Comparison of ENCODE assay signal across 8 cellular contexts in the genomic region with DNA sequence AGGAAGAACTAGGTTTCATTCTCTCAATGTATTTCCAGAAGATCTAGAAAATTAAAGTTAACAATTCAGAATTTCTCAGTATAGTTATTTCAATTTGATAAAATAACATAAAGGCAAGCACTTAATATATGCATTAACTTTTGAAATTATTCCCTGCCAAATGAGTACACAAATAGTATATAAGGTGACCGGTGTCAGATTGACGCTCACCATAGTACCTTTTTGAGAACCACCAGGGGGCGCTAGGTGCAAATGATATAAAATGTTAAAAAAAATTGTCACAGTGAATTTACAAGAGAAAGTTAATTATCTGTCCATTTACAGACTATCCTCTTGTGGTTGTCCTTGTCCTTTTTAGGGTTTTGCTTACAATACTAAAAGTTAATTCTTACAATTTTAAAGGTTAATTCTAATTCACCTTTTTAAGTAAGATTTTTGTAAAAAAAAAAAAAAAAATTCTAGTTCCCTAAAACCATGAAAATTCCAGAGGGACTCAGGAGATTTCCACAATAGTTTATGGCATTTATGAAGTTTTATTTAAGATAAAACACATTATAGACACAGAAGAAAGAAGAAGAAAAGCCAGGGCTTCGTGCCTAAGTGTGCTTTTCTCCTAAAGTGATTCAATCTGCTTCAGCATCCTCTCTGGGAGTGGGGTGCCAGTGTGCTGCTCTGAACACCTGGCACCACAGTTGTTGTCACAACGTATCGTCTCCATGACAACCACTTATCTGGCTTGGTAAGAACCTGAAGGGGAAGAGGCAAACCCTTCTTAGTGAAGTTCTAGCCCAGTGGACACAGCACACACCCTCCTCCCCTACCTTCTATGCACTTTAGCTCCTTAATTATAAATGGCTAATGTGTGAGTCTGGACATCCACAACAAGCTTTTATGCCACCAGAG. TPM values are rescaled to one million over a fixed set of nuclear protein-coding genes. Genes with fewer than 3 reads are reported as not detected.
DNase-seq lines count a peak whose midpoint lies in the region; ATAC-seq and TF ChIP-seq lines count a peak whose summit lies in the region.

No MANE protein-coding gene starts in this region.

- H3K27me3 ChIP-seq in esophagus muscularis mucosa (peaks cover 0 to 58% (median 20%) of the 10 kb centered on the region in 4 donors), neutrophil (peaks cover 36% of the 10 kb centered on the region), vagina (peaks cover 15% of the 10 kb centered on the region)

- 20% methylated on average over 6 of the region's 6 CpGs for WGBS in esophagus muscularis mucosa

- TF ChIP-seq CTCF in esophagus muscularis mucosa (IDR thresholded peaks at IDR 0.05): peak; percentile 62 to 80 (median 71)
- TF ChIP-seq CTCF in neutrophil (IDR thresholded peaks at IDR 0.05): peak; percentile 19
- TF ChIP-seq CTCF in vagina (IDR thresholded peaks at IDR 0.05): peak; percentile 64 to 76 (median 72)

- H3K9me3 ChIP-seq in esophagus muscularis mucosa (no peaks in the 10 kb centered on the region), neutrophil (no peaks in the 10 kb centered on the region), vagina (no peaks in the 10 kb centered on the region)

- H3K4me3 ChIP-seq in esophagus muscularis mucosa (peak overlapping the region in 3 of 4 donors; percentile 42 to 57 (median 47)), neutrophil (ENCODE audit: low read depth in 1 of 2, low read length in 1 of 2) (no peak overlapping the region), vagina (no peak overlapping the region)

- intact Hi-C loops in esophagus muscularis mucosa (cut with DNase I): loop anchor here (2.0 kb wide), 2 partner anchors 253 to 277 kb away; no protein-coding TSS in a partner anchor
- intact Hi-C loops in vagina (cut with DNase I): loop anchor here (2.0 kb wide), 1 partner anchor 277 kb away; no protein-coding TSS in a partner anchor

- no peaks in the 10 kb centered on the region for H3K36me3 ChIP-seq in esophagus muscularis mucosa
- no peaks in the 10 kb centered on the region for H3K36me3 ChIP-seq in neutrophil
- no peaks in the 10 kb centered on the region for H3K36me3 ChIP-seq in vagina

- ATAC-seq in HG03159 (IDR thresholded peaks at IDR 0.05; ENCODE audit: unreplicated experiment) (peak; percentile 72), HG02938 (IDR thresholded peaks at IDR 0.05; ENCODE audit: unreplicated experiment) (no peak)

- peaks cover 20 to 24% (median 23%) of the 10 kb centered on the region in 4 donors for H3K4me1 ChIP-seq in esophagus muscularis mucosa
- no peaks in the 10 kb centered on the region for H3K4me1 ChIP-seq in neutrophil (ENCODE audit: control insufficient read depth in 1 of 2, insufficient read depth in 1 of 2, low read depth in 1 of 2, low read length in 1 of 2)
- H3K4me1 ChIP-seq in vagina: peaks cover 15% of the 10 kb centered on the region

- DNase-seq in EL (peak; percentile 70), NCI-H510A treated with DMSO at 0.1 percent for 48 hours (lab: John Stamatoyannopoulos, UW) (peak; percentile 54), esophagus muscularis mucosa (ENCODE audit: extremely low spot score) (no peak), vagina (ENCODE audit: extremely low spot score in 2 of 2) (peak in 1 of 2 donors; percentile 56)
- DNase-seq in activated CD4-positive, alpha-beta T cell treated with anti-CD3 and anti-CD28 coated beads, Interleukin-2, amount 50 U/mL, for 48 hours: peak; percentile 36 to 52

- TF ChIP-seq POLR2A in esophagus muscularis mucosa (IDR thresholded peaks at IDR 0.05; ENCODE audit: low read depth): no peak
- TF ChIP-seq POLR2A in vagina (IDR thresholded peaks at IDR 0.05): no peak

- no peak overlapping the region for H3K27ac ChIP-seq in esophagus muscularis mucosa (replicated peaks in 1 of 4)
- no peak overlapping the region for H3K27ac ChIP-seq in neutrophil
- no peak overlapping the region for H3K27ac ChIP-seq in vagina

- no peak for TF ChIP-seq EP300 in esophagus muscularis mucosa (IDR thresholded peaks at IDR 0.05)

RNA-seq across cellular contexts. Expression of gene ADAMTS16, which starts 1.7 kb away (rescaled TPM):
- total RNA-seq in esophagus muscularis mucosa: 1 to 10 TPM in 1 of 4 donors, under 1 TPM in 2, not detected in 1; 0.42 to 1.1 (median 0.50) TPM
- total RNA-seq in vagina: 0.49 TPM

Comparison
In these comparisons a context has a peak if more than half of its experiments do, and no peak if none do; other contexts are left out.
1. H3K4me3 ChIP-seq: peak in esophagus muscularis mucosa (3 of 4); none in neutrophil (0 of 2) and vagina (0 of 2).
2. CTCF ChIP-seq: peak in every context shown above with its lines; median percentile 72 in vagina; 71 in esophagus muscularis mucosa; 19 in neutrophil.